Comparison of ENCODE assay signal across 1 cellular context in the genomic region with DNA sequence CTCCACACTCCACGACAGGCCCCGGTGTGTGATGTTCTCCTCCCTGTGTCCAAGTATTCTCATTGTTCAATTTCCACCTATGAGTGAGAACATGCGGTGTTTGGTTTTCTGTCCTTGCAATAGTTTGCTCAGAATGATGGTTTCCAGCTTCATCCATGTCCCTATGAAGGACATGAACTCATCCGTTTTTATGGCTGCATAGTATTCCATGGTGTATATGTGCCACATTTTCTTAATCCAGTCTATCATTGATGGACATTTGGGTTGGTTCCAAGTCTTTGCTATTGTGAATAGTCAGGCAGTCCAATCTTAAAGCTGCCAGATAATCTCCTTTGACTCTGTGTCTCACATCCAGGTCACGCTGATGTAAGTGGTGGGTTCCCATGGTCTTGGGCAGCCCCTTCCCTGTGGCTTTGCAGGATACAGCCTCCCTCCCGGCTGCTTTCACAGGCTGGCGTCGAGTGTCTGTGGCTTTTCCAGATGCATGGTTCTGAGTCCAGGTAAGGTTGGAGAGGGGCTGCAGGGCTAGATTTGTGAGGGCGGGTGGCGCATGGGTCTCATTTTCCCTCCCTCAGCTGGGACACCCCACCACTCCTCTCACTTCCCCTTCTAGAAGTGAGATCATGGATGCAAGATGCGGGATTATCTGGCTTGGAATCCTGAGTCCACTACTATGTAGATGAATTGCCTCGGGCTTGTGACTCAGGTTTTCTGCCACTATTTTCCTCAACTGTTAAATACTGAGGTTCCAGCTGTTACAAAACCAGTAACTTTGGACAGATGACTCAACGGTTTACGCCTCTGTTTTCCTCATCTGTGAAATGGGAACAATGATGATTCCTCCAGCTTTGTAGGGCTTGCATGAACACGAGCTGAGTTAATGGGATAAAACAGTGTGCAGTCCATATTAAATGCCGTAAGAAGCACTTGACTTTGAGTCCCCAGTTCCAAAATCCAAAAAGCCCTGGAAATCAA.
A peak's percentile ranks its signal among the peaks of the same experiment; 100 is the strongest.
TF ChIP-seq lines count a peak whose summit lies in the region.

No MANE protein-coding gene starts in this region.

TF ChIP-seq in GM12878, 131 proteins besides CTCF, POLR2A, EP300 and RAD21:
- TF ChIP-seq SPI1 (IDR thresholded peaks at IDR 0.05; ENCODE audit: borderline replicate concordance, insufficient read depth, low read depth, low read length): peak; percentile 62; the same call in 1 of the 2 replicates
- peak; percentile 32; the same call in 1 of the 2 replicates for TF ChIP-seq EED (IDR thresholded peaks at IDR 0.05; ENCODE audit: low read depth)
TF ChIP-seq in GM12878: peak in this region for 2; not testable (repeated sequence) for 129.
